Comparison of ENCODE assay signal across 7 cellular contexts in the genomic region with DNA sequence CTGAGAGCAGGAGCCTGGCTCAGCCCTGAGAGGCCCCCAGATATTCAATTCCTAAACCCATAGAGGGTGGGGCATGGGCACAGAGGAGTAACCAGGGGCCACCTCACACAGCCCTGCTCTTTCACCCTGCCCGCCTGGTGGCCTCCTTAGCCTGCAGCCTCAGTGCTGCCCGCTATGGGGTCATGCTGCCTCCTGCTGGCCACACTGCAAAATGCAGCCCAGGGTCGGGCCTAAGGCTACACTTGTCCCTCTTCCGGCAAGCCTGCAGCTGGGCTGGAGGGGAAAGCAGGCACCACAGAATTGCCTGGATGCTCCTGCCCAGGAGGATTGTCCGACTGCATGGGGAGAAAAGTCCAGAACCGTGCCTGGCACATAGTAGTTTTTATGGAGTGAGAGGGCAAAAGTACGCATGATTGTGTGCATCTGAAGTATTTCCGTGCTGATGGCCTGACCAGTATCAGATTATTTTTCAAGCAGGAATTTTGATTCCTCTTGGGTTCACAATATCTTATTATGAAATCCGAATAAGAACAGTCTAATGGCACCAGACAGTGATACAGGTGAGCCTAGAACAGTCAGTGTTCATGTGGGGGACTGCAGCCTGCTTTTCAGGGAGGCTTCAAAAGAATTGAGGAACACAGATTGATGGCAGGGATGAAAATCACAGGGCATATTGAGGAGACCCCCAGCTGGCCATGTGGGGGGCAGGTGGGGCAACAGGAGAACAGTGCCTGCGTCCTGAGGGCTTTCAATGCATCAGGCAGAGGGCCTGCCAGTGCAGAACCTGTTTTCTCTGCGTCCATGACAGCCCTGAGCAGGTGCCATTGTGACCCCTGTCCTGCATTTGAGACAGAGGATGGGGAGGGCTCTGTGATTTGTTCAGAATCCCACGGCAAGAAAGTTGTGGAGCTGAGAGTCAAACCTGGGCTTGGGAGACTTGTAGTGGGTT. TPM values are rescaled to one million over a fixed set of nuclear protein-coding genes. Genes with fewer than 3 reads are reported as not detected.
DNase-seq lines count a peak whose midpoint lies in the region; ATAC-seq, FAIRE-seq and TF ChIP-seq lines count a peak whose summit lies in the region.

No MANE protein-coding gene starts in this region.

- H3K9me3 ChIP-seq in Panc1 (ENCODE audit: control insufficient read depth, insufficient read depth, low read depth, low read length) (no peaks in the 10 kb centered on the region), ovary (no peaks in the 10 kb centered on the region), transverse colon (no peaks in the 10 kb centered on the region)

- TF ChIP-seq POLR2A in ovary (IDR thresholded peaks at IDR 0.05) = no peak
- TF ChIP-seq POLR2A in transverse colon (IDR thresholded peaks at IDR 0.05) = no peak

- FAIRE-seq in G401.6 (lab: Jason Lieb, UNC) = peak; percentile 11
- no peak for FAIRE-seq in frontal cortex (lab: Jason Lieb, UNC)

- BruUV-seq in Panc1 (replicated peaks; lab: Mats Ljungman, UMichigan) = no TSS peak

- peak; percentile 97 for TF ChIP-seq CTCF in Panc1 (IDR thresholded peaks at IDR 0.05)
- peak; percentile 49 to 78 (median 65) for TF ChIP-seq CTCF in ovary (IDR thresholded peaks at IDR 0.05)
- TF ChIP-seq CTCF in transverse colon (IDR thresholded peaks at IDR 0.05) = peak; percentile 73 to 96 (median 89)

- no peaks in the 10 kb centered on the region for H3K9me3 Mint-ChIP-seq in activated T-helper 17 cell treated with anti-CD3 and anti-CD28 coated beads, Interleukin-2, amount 50 U/mL, for 72 hours

- POLR2A ChIA-PET in Panc1 (lab: Charles Lee) = no interaction called here

- H3K4me1 Mint-ChIP-seq in activated T-helper 17 cell treated with anti-CD3 and anti-CD28 coated beads, Interleukin-2, amount 50 U/mL, for 72 hours = peaks cover 4% of the 10 kb centered on the region

- H3K36me3 Mint-ChIP-seq in activated T-helper 17 cell treated with anti-CD3 and anti-CD28 coated beads, Interleukin-2, amount 50 U/mL, for 72 hours (ENCODE audit: low read depth) = no peaks in the 10 kb centered on the region

- TF ChIP-seq EP300 in ovary (IDR thresholded peaks at IDR 0.05) = no peak
- TF ChIP-seq EP300 in transverse colon (IDR thresholded peaks at IDR 0.05; ENCODE audit: low read depth) = no peak

- no peak overlapping the region for H3K27ac Mint-ChIP-seq in activated T-helper 17 cell treated with anti-CD3 and anti-CD28 coated beads, Interleukin-2, amount 50 U/mL, for 72 hours

- H3K27ac ChIP-seq in Panc1 (ENCODE audit: low read length) (no peak overlapping the region), ovary (no peak overlapping the region), transverse colon (no peak overlapping the region)

- intact Hi-C loops in Panc1 (cut with micrococcal nuclease; ENCODE audit: unreplicated experiment) (loop anchor here (2.0 to 5.0 kb wide), 2 partner anchors 403 to 420 kb away; no protein-coding TSS in a partner anchor), ovary (cut with DNase I) (loop anchor here (2.0 to 10.0 kb wide), 5 partner anchors 107 to 403 kb away; a partner anchor contains a TSS), transverse colon (cut with DNase I; ENCODE audit: low total_unique reads) (loop anchor here (2.0 kb wide), 1 partner anchor 401 kb away; a partner anchor contains a TSS)

- 58 to 68% (median 62%) methylated on average over 12 of the region's 12 CpGs for WGBS in ovary, 3 donors
- 64 to 73% methylated on average over 5 to 10 of the region's 12 CpGs for WGBS in transverse colon (ENCODE audit: low coverage in 1 of 2), 2 donors

- no peaks in the 10 kb centered on the region for H3K36me3 ChIP-seq in Panc1 (ENCODE audit: control insufficient read depth, insufficient read depth, low read length)
- H3K36me3 ChIP-seq in ovary = no peaks in the 10 kb centered on the region
- no peaks in the 10 kb centered on the region for H3K36me3 ChIP-seq in transverse colon

- H3K27me3 Mint-ChIP-seq in activated T-helper 17 cell treated with anti-CD3 and anti-CD28 coated beads, Interleukin-2, amount 50 U/mL, for 72 hours = no peaks in the 10 kb centered on the region

- H3K4me3 ChIP-seq in Panc1 (ENCODE audit: low read depth in 2 of 2, low read length in 2 of 2) (no peak overlapping the region), ovary (no peak overlapping the region), transverse colon (no peak overlapping the region)

- peaks cover 7% of the 10 kb centered on the region for H3K4me1 ChIP-seq in Panc1 (ENCODE audit: control insufficient read depth, insufficient read depth, low read length)
- H3K4me1 ChIP-seq in ovary (ENCODE audit: insufficient read depth) = no peaks in the 10 kb centered on the region
- no peaks in the 10 kb centered on the region for H3K4me1 ChIP-seq in transverse colon

- in situ Hi-C loops in Panc1 (cut with HindIII; ENCODE audit: low pct_unique_long_range_greater_than_20kb, low sequenced_read_pairs) (no loop called here), transverse colon (cut with MboI; ENCODE audit: low pct_ligation_motif_present in 1 of 4, low pct_unique_long_range_greater_than_20kb in 1 of 4, low sequenced_read_pairs in 3 of 4) (loop anchor here in 3 of 4 donors (10.0 kb wide), 2 partner anchors 403 to 423 kb away; a partner anchor contains a TSS)

- H3K4me3 Mint-ChIP-seq in activated T-helper 17 cell treated with anti-CD3 and anti-CD28 coated beads, Interleukin-2, amount 50 U/mL, for 72 hours = no peak overlapping the region

- ATAC-seq in HG02623 (IDR thresholded peaks at IDR 0.05; ENCODE audit: unreplicated experiment) = peak; percentile 42
- peak; percentile 78 for ATAC-seq in Panc1
- ATAC-seq in activated T-helper 17 cell treated with anti-CD3 and anti-CD28 coated beads, Interleukin-2, amount 50 U/mL, for 72 hours (replicated peaks) = peak; percentile 85

- CTCF ChIA-PET in Panc1 (lab: Charles Lee) = interaction anchor here (0.6 kb wide), 1 partner anchor 402 kb away, joined by 3 read pairs; no protein-coding TSS in a partner anchor

- peak; percentile 33 for DNase-seq in Panc1 (ENCODE audit: low read depth, low spot score)
- peak; percentile 63 to 73 for DNase-seq in frontal cortex (ENCODE audit: low spot score in 2 of 2)
- peak; percentile 39 to 80 (median 74) for DNase-seq in ovary
- DNase-seq in transverse colon = peak; percentile 80

- H3K27me3 ChIP-seq in Panc1 (ENCODE audit: control insufficient read depth, insufficient read depth, low read length) (no peaks in the 10 kb centered on the region), ovary (no peaks in the 10 kb centered on the region), transverse colon (no peaks in the 10 kb centered on the region)

RNA-seq across cellular contexts. Expression of a gene that starts 51.2 kb away (rescaled TPM):
- total RNA-seq in Panc1 (2021; ENCODE audit: unreplicated experiment) (7.3 TPM), frontal cortex (not detected), ovary (10 to 100 TPM in 2 of 7 donors, 1 to 10 TPM in 1, under 1 TPM in 2, not detected in 2; 0.20 to 21.6 (median 8.5) TPM), transverse colon (not detected)
- polyA plus RNA-seq in Panc1 (2012; ENCODE audit: insufficient read length) = 13.0 TPM
- total RNA-seq in activated T-helper 17 cell treated with anti-CD3 and anti-CD28 coated beads, Interleukin-2, amount 50 U/mL, for 72 hours = under 1 TPM in 1 of 2 donors, not detected in 1; 0.19 TPM
- polyA plus RNA-seq in ovary = not detected
